1 cellular context compared by ENCODE assay signal in the genomic region with DNA sequence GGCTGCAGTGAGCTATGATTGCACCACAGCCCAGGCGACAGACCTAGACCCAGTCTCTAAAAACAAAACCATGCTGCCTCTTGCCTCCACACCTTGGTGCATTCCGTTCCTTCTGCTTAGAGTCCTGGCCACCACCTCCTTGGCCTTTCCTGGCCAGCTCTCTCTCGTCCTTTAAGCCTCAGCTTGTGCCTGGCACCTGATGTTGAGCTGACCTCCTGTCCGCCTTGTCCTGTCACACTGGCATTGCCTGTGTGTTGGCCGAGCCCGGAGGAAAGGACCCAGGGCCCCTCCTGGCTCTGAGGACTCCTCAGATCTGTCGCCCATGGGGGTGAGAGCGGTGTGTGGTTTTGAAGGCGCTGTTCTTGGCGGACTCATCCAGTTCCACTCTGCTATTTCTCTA.
TF ChIP-seq lines count a peak whose summit lies in the region.

No MANE protein-coding gene starts in this region.

TF ChIP-seq in HepG2, 621 proteins besides CTCF, POLR2A, EP300 and RAD21 (continued from another document):
- TF ChIP-seq, protein P1, sequence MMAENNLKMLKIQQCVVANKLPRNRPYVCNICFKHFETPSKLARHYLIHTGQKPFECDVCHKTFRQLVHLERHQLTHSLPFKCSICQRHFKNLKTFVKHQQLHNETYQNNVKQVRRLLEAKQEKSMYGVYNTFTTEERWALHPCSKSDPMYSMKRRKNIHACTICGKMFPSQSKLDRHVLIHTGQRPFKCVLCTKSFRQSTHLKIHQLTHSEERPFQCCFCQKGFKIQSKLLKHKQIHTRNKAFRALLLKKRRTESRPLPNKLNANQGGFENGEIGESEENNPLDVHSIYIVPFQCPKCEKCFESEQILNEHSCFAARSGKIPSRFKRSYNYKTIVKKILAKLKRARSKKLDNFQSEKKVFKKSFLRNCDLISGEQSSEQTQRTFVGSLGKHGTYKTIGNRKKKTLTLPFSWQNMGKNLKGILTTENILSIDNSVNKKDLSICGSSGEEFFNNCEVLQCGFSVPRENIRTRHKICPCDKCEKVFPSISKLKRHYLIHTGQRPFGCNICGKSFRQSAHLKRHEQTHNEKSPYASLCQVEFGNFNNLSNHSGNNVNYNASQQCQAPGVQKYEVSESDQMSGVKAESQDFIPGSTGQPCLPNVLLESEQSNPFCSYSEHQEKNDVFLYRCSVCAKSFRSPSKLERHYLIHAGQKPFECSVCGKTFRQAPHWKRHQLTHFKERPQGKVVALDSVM (CRISPR knock-in tag; IDR thresholded peaks at IDR 0.05): peak; percentile 55
